ENCODE assay signal across 9 cellular contexts in genomic region chr20:46090095-46090388, GRCh38. TPM values are rescaled to one million over a fixed set of nuclear protein-coding genes. Genes with fewer than 3 reads are reported as not detected.
DNase-seq lines count a peak whose midpoint lies in the region; ATAC-seq and TF ChIP-seq lines count a peak whose summit lies in the region.
"Had no signal": no experiment of that assay in that cellular context is flagged by ENCODE, and none has a peak within 500 bp of the region (broad histone marks: within the 10 kb centered on the region; RNA-seq: fewer than 3 reads in every experiment).

No MANE protein-coding gene starts in this region.

- no peaks in the 10 kb centered on the region for H3K27me3 ChIP-seq in BJ (ENCODE audit: control insufficient read depth, insufficient read depth, low read length)
- no peaks in the 10 kb centered on the region for H3K27me3 ChIP-seq in colonic mucosa

- H3K27ac ChIP-seq in KOPT-K1 (ENCODE audit: low read depth, low read length, poor library complexity, severe bottlenecking) (peak overlapping the region; percentile 98), colonic mucosa (peak overlapping the region; percentile 96)

- peaks cover 18% of the 10 kb centered on the region for H3K4me1 ChIP-seq in colonic mucosa

- H3K27me3 Mint-ChIP-seq in natural killer cell treated with Interleukin-12 subunit alpha and Interleukin-12 subunit beta and Interleukin-15 and Interleukin-18, amount 100 ng/mL, for 72 hours: no peaks in the 10 kb centered on the region

- no peaks in the 10 kb centered on the region for H3K9me3 Mint-ChIP-seq in natural killer cell treated with Interleukin-12 subunit alpha and Interleukin-12 subunit beta and Interleukin-15 and Interleukin-18, amount 100 ng/mL, for 72 hours

- POLR2A ChIA-PET in BJ (lab: Charles Lee): no interaction called here

- no peak for TF ChIP-seq CTCF in BJ (IDR thresholded peaks at IDR 0.05; ENCODE audit: insufficient read depth, low read depth, low read length)
- no peak for TF ChIP-seq CTCF in colonic mucosa (IDR thresholded peaks at IDR 0.05)

- intact Hi-C loops in colonic mucosa (cut with DNase I): no loop called here

- peak overlapping the region; percentile 93 for H3K4me3 Mint-ChIP-seq in natural killer cell treated with Interleukin-12 subunit alpha and Interleukin-12 subunit beta and Interleukin-15 and Interleukin-18, amount 100 ng/mL, for 72 hours

- ATAC-seq in natural killer cell treated with Interleukin-12 subunit alpha and Interleukin-12 subunit beta and Interleukin-15 and Interleukin-18, amount 100 ng/mL, for 72 hours: no peak
- no peak for ATAC-seq in HG03469 (IDR thresholded peaks at IDR 0.05; ENCODE audit: unreplicated experiment)

- H3K4me3 ChIP-seq in BJ (ENCODE audit: low read depth, low read length): peak overlapping the region; percentile 79
- peak overlapping the region; percentile 81 for H3K4me3 ChIP-seq in colonic mucosa

- H3K9me3 ChIP-seq in KOPT-K1 (ENCODE audit: insufficient read depth, low read length, poor library complexity, severe bottlenecking): no peaks in the 10 kb centered on the region
- no peaks in the 10 kb centered on the region for H3K9me3 ChIP-seq in colonic mucosa

- DNase-seq in BJ (ENCODE audit: low read depth) (no peak), colonic mucosa (no peak), A172 (ENCODE audit: low spot score) (no peak), islet precursor cell (no peak), NCI-H345 (lab: John Stamatoyannopoulos, UW) (no peak)
- DNase-seq in natural killer cell treated with Interleukin-12 subunit alpha and Interleukin-12 subunit beta and Interleukin-15 and Interleukin-18, amount 100 ng/mL, for 72 hours (ENCODE audit: low spot score): no peak

- H3K36me3 ChIP-seq in BJ (ENCODE audit: control insufficient read depth, insufficient read depth, low read length) (no peaks in the 10 kb centered on the region), KOPT-K1 (ENCODE audit: insufficient read depth, low read length) (peaks cover 18% of the 10 kb centered on the region; the same call in 1 of the 2 replicates), colonic mucosa (no peaks in the 10 kb centered on the region)

- H3K9ac ChIP-seq in colonic mucosa (ENCODE audit: low read depth in 2 of 2, low read length in 2 of 2): no peak overlapping the region

- peak overlapping the region; percentile 75 to 91 for H3K27ac Mint-ChIP-seq in natural killer cell treated with Interleukin-12 subunit alpha and Interleukin-12 subunit beta and Interleukin-15 and Interleukin-18, amount 100 ng/mL, for 72 hours

- CTCF ChIA-PET in BJ (lab: Yijun Ruan, JAX): no interaction called here

- H3K36me3 Mint-ChIP-seq in natural killer cell treated with Interleukin-12 subunit alpha and Interleukin-12 subunit beta and Interleukin-15 and Interleukin-18, amount 100 ng/mL, for 72 hours: no peaks in the 10 kb centered on the region

- peaks cover 32 to 37% of the 10 kb centered on the region in 2 donors for H3K4me1 Mint-ChIP-seq in natural killer cell treated with Interleukin-12 subunit alpha and Interleukin-12 subunit beta and Interleukin-15 and Interleukin-18, amount 100 ng/mL, for 72 hours (ENCODE audit: low read depth in 2 of 2)

RNA-seq across cellular contexts. Expression of gene NCOA5, which starts 0.3 kb away (rescaled TPM):
- polyA plus RNA-seq in BJ (2011; rRNA removed): 19.0 and 19.9 TPM in 2 replicates
- polyA minus RNA-seq in BJ (2011; rRNA and poly(A)+ RNA removed): 13.9 and 19.9 TPM in 2 replicates
- total RNA-seq in colonic mucosa: 10 to 100 TPM; 20.4 to 32.1 TPM
- 10 to 100 TPM; 33.9 to 34.2 TPM for total RNA-seq in natural killer cell treated with Interleukin-12 subunit alpha and Interleukin-12 subunit beta and Interleukin-15 and Interleukin-18, amount 100 ng/mL, for 72 hours
- 31.2 and 40.3 TPM in 2 replicates for total RNA-seq in A172 (2014; rRNA removed; shearing (Covaris generic))

RNA-seq across cellular contexts. Expression of gene CD40, which starts 28.1 kb away (rescaled TPM):
- 7.5 and 11.6 TPM in 2 replicates for polyA plus RNA-seq in BJ (2011; rRNA removed)
- 3.2 and 3.7 TPM in 2 replicates for polyA minus RNA-seq in BJ (2011; rRNA and poly(A)+ RNA removed)
- 1 to 10 TPM; 2.8 to 4.4 TPM for total RNA-seq in colonic mucosa
- 10 to 100 TPM in 1 of 2 donors, 1 to 10 TPM in 1; 6.7 to 32.7 TPM for total RNA-seq in natural killer cell treated with Interleukin-12 subunit alpha and Interleukin-12 subunit beta and Interleukin-15 and Interleukin-18, amount 100 ng/mL, for 72 hours
- total RNA-seq in A172 (2014; rRNA removed; shearing (Covaris generic)): not detected in 2 replicates
- total RNA-seq: SK-MEL-5 had no signal
